12 cellular contexts compared by ENCODE assay signal in genomic region chr22:42617155-42617983, GRCh38. TPM values are rescaled to one million over a fixed set of nuclear protein-coding genes. Genes with fewer than 3 reads are reported as not detected.
DNase-seq lines count a peak whose midpoint lies in the region; ATAC-seq and TF ChIP-seq lines count a peak whose summit lies in the region.
"Had no signal": no experiment of that assay in that cellular context is flagged by ENCODE, and none has a peak within 500 bp of the region (broad histone marks: within the 10 kb centered on the region; RNA-seq: fewer than 3 reads in every experiment).

No MANE protein-coding gene starts in this region.

- ATAC-seq in activated CD4-positive, alpha-beta T cell treated with anti-CD3 and anti-CD28 coated beads for 36 hours, result no peak
- ATAC-seq in gastrocnemius medialis (no peak), GM18519 (IDR thresholded peaks at IDR 0.05; ENCODE audit: low FRiP score, unreplicated experiment) (no peak), HG02885 (IDR thresholded peaks at IDR 0.05; ENCODE audit: poor library complexity, unreplicated experiment) (no peak)
- ATAC-seq: mucosa of descending colon had no signal

- peaks cover 28% of the 10 kb centered on the region for H3K4me1 Mint-ChIP-seq in activated CD4-positive, alpha-beta T cell treated with anti-CD3 and anti-CD28 coated beads for 36 hours

- CTCF ChIA-PET in activated CD4-positive, alpha-beta T cell treated with anti-CD3 and anti-CD28 coated beads for 36 hours (lab: Charles Lee), result no interaction called here
- CTCF ChIA-PET in RWPE1 (lab: Yijun Ruan, JAX), result no interaction called here

- POLR2A ChIA-PET in activated CD4-positive, alpha-beta T cell treated with anti-CD3 and anti-CD28 coated beads for 36 hours (lab: Charles Lee), result interaction anchor here (2.9 kb wide), 1 partner anchor 7 kb away, joined by 13 read pairs; no protein-coding TSS in a partner anchor
- POLR2A ChIA-PET in RWPE1 (lab: Yijun Ruan, JAX; ENCODE audit: low non-redundant PET), result no interaction called here

- intact Hi-C loops in activated CD4-positive, alpha-beta T cell treated with anti-CD3 and anti-CD28 coated beads for 36 hours (cut with DNase I, micrococcal nuclease), result loop anchor here in 1 of 2 experiments (10.0 kb wide), 2 partner anchors 1173 to 1333 kb away; partner anchors contain the start of genes RANGAP1 and TOB2
- intact Hi-C loops in gastrocnemius medialis (cut with DNase I; ENCODE audit: low total_unique reads), result loop anchor here (10.0 kb wide), 1 partner anchor 83 kb away; no protein-coding TSS in a partner anchor

- in situ Hi-C loops in gastrocnemius medialis (cut with MboI; ENCODE audit: low sequenced_read_pairs in 4 of 4), result no loop called here

- H3K27ac Mint-ChIP-seq in activated CD4-positive, alpha-beta T cell treated with anti-CD3 and anti-CD28 coated beads for 36 hours, result peak overlapping the region; percentile 1

- H3K4me1 ChIP-seq in gastrocnemius medialis, result peaks cover 36 to 42% of the 10 kb centered on the region in 2 donors

- H3K27me3 Mint-ChIP-seq in activated CD4-positive, alpha-beta T cell treated with anti-CD3 and anti-CD28 coated beads for 36 hours, result no peaks in the 10 kb centered on the region

- H3K9me3 ChIP-seq in gastrocnemius medialis, result no peaks in the 10 kb centered on the region
- H3K9me3 ChIP-seq: adrenal gland, mucosa of descending colon had no signal

- TF ChIP-seq CTCF in RWPE1 (conservative IDR thresholded peaks at IDR 0.05; ENCODE audit: low read depth) (no peak), gastrocnemius medialis (IDR thresholded peaks at IDR 0.05 in 4 of 5, conservative IDR thresholded peaks at IDR 0.05 in 1 of 5) (no peak)

- peaks cover 0 to 11% of the 10 kb centered on the region in 2 donors for H3K36me3 ChIP-seq in gastrocnemius medialis

- TF ChIP-seq POLR2A in erythroblast (IDR thresholded peaks at IDR 0.05; ENCODE audit: low read length) (peak; percentile 31), gastrocnemius medialis (IDR thresholded peaks at IDR 0.05) (no peak)

- no peak for DNase-seq in activated CD4-positive, alpha-beta T cell treated with anti-CD3 and anti-CD28 coated beads for 36 hours
- no peak for DNase-seq in activated CD4-positive, alpha-beta T cell treated with anti-CD3 and anti-CD28 coated beads for 4 hours
- DNase-seq in RWPE1 (ENCODE audit: low spot score), result no peak
- DNase-seq in erythroblast (lab: John Stamatoyannopoulos, UW), result no peak
- DNase-seq in gastrocnemius medialis, result no peak
- no peak for DNase-seq in activated CD8-positive, alpha-beta memory T cell treated with anti-CD3 and anti-CD28 coated beads, Interleukin-2, amount 50 U/mL, for 48 hours
- DNase-seq: NCI-H2171, small intestine had no signal

- H3K27ac ChIP-seq in RWPE1 (peak overlapping the region; percentile 100), gastrocnemius medialis (peak overlapping the region; percentile 90 to 96 (median 94))

- no peak overlapping the region for H3K4me3 ChIP-seq in gastrocnemius medialis
- H3K4me3 ChIP-seq: adrenal gland, mucosa of descending colon had no signal

- peaks cover 16% of the 10 kb centered on the region for H3K36me3 Mint-ChIP-seq in activated CD4-positive, alpha-beta T cell treated with anti-CD3 and anti-CD28 coated beads for 36 hours (ENCODE audit: low read depth)

- H3K27me3 ChIP-seq in gastrocnemius medialis, result no peaks in the 10 kb centered on the region
- H3K27me3 ChIP-seq: adrenal gland had no signal

- no peaks in the 10 kb centered on the region for H3K9me3 Mint-ChIP-seq in activated CD4-positive, alpha-beta T cell treated with anti-CD3 and anti-CD28 coated beads for 36 hours (ENCODE audit: low read depth)

- no peak overlapping the region for H3K4me3 Mint-ChIP-seq in activated CD4-positive, alpha-beta T cell treated with anti-CD3 and anti-CD28 coated beads for 36 hours

RNA-seq across cellular contexts. Expression of gene POLDIP3, which starts 2.7 kb away (rescaled TPM):
- total RNA-seq in activated CD4-positive, alpha-beta T cell treated with anti-CD3 and anti-CD28 coated beads for 36 hours, result 10 to 100 TPM; 77.6 to 88.6 TPM
- total RNA-seq in gastrocnemius medialis, result 10 to 100 TPM; 19.7 to 28.7 (median 23.0) TPM

RNA-seq across cellular contexts. Expression of gene ATP5MGL, which starts 23.0 kb away (rescaled TPM):
- under 1 TPM; 0.54 to 0.69 TPM for total RNA-seq in activated CD4-positive, alpha-beta T cell treated with anti-CD3 and anti-CD28 coated beads for 36 hours
- total RNA-seq in gastrocnemius medialis, result not detected

RNA-seq across cellular contexts. Expression of gene CYB5R3, which starts 31.8 kb away (rescaled TPM):
- 100 to 1,000 TPM in 1 of 2 experiments, 10 to 100 TPM in 1; 79.5 to 101 TPM for total RNA-seq in activated CD4-positive, alpha-beta T cell treated with anti-CD3 and anti-CD28 coated beads for 36 hours
- total RNA-seq in gastrocnemius medialis, result 100 to 1,000 TPM in 2 of 4 donors, 10 to 100 TPM in 2; 44.3 to 163 (median 105) TPM
